ENCODE assay signal across 9 cellular contexts in the genomic region with DNA sequence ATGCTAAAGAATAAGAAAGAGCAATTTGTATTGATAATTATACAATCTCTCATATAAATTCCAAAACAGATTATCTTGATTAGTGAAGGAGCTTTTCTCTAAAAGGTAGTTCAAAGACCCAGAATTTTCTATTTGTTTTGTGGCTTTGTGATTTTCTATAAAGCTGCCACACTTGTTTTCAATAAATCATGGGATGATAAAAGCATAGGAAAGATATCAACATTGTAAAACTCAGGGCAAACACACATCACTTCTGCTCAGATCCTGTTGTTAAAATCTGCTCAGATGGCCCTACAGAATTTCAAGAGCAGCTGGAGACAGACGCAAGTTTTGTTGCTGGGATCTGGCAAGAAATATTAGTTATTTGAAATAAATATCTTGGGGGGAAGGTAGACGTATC. TPM values are rescaled to one million over a fixed set of nuclear protein-coding genes. Genes with fewer than 3 reads are reported as not detected.
"Had no signal": no experiment of that assay in that cellular context is flagged by ENCODE, and none has a peak within 500 bp of the region (broad histone marks: within the 10 kb centered on the region; RNA-seq: fewer than 3 reads in every experiment).

No MANE protein-coding gene starts in this region.

- H3K27ac ChIP-seq: HL-60 had no signal

- ATAC-seq: HepG2, K562 had no signal

- H3K4me3 ChIP-seq: K562 had no signal

- DNase-seq: IMR-90, KBM-7, KG1 had no signal

RNA-seq across cellular contexts. Expression of gene CBLN2, which starts 28.8 kb away (rescaled TPM):
- total RNA-seq: HepG2, HT-29, HT1080, IMR-90, K562 had no signal
- polyA plus RNA-seq: HepG2, IgD-negative memory B cell, IMR-90, K562 had no signal
